18 cellular contexts compared by ENCODE assay signal in the genomic region with DNA sequence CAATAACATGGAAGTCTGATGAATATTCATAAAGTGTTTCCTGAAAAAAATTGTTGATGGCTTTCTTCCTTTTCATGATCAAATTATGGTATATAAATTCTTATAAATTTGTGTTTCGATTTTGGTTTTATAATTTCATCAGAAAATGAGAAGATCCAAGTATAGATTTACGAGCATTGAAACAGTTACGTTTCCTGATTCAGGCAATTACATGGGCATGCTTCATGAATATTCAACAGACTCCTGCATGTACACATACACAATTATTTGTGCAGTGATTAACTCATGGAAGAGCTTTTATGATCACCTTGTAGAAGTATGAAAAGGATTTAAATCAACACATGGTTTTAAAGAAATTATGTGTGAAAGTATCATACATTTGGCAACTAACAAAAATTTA.
DNase-seq lines count a peak whose midpoint lies in the region; ATAC-seq, FAIRE-seq and TF ChIP-seq lines count a peak whose summit lies in the region.
"Had no signal": no experiment of that assay in that cellular context is flagged by ENCODE, and none has a peak within 500 bp of the region (broad histone marks: within the 10 kb centered on the region; RNA-seq: fewer than 3 reads in every experiment).

No MANE protein-coding gene starts in this region.

- H3K9me2 ChIP-seq in OCI-LY7 (ENCODE audit: insufficient read depth, low read length), result no peaks in the 10 kb centered on the region

- WGBS in endodermal cell (ENCODE audit: insufficient coverage in 1 of 2, insufficient read length in 1 of 2), 2 experiments, result 95% methylated on average over 3 of the region's 3 CpGs; no CpG with 5 or more reads in 1 of the 2 experiments
- WGBS in psoas muscle, 3 donors, result 88 to 98% (median 94%) methylated on average over 3 of the region's 3 CpGs

- H3K4me3 Mint-ChIP-seq in endodermal cell (no peak overlapping the region), chondrocyte (ENCODE audit: unreplicated experiment) (no peak overlapping the region)
- H3K4me3 Mint-ChIP-seq: GM23338 had no signal

- H3K9me3 ChIP-seq in OCI-LY7 (ENCODE audit: low read length) (no peaks in the 10 kb centered on the region), endodermal cell (ENCODE audit: control insufficient read depth, low read length) (no peaks in the 10 kb centered on the region), psoas muscle (no peaks in the 10 kb centered on the region)
- H3K9me3 ChIP-seq: Peyer's patch had no signal

- BruUV-seq in OCI-LY7 (replicated peaks; lab: Mats Ljungman, UMichigan), result no TSS peak

- ATAC-seq in psoas muscle (no peak), left lobe of liver (no peak)
- ATAC-seq: Right ventricle myocardium inferior had no signal

- peak; percentile 47 for FAIRE-seq in A204.1 (lab: Jason Lieb, UNC)
- FAIRE-seq: GM12891 had no signal

- H3K79me2 ChIP-seq in OCI-LY7 (ENCODE audit: insufficient read depth, low read depth, low read length), result no peaks in the 10 kb centered on the region

- H3K36me3 Mint-ChIP-seq in endodermal cell (ENCODE audit: low read depth), result peaks cover 9% of the 10 kb centered on the region
- H3K36me3 Mint-ChIP-seq in chondrocyte (ENCODE audit: low read depth), result peaks cover 9% of the 10 kb centered on the region

- H3K27me3 Mint-ChIP-seq in endodermal cell (ENCODE audit: insufficient read depth) (no peaks in the 10 kb centered on the region), chondrocyte (ENCODE audit: low read depth) (no peaks in the 10 kb centered on the region)

- H3K4me2 ChIP-seq in OCI-LY7 (ENCODE audit: low read length), result no peak overlapping the region
- H3K4me2 ChIP-seq: GM23338 had no signal

- POLR2A ChIA-PET in OCI-LY7 (lab: Charles Lee), result no interaction called here

- peak overlapping the region; percentile 22; the same call in 1 of the 2 replicates for H2AFZ ChIP-seq in OCI-LY7 (ENCODE audit: low read length)
- H2AFZ ChIP-seq: GM23338 had no signal

- H3K4me3 ChIP-seq in OCI-LY7 (ENCODE audit: low read depth, low read length, poor library complexity, severe bottlenecking), result no peak overlapping the region
- H3K4me3 ChIP-seq in endodermal cell (ENCODE audit: low read length), result no peak overlapping the region
- H3K4me3 ChIP-seq in psoas muscle, result no peak overlapping the region
- H3K4me3 ChIP-seq: GM23338, Peyer's patch had no signal

- H3K9ac ChIP-seq in endodermal cell (ENCODE audit: extremely low read depth, low read length, poor library complexity, severe bottlenecking), result no peak overlapping the region

- TF ChIP-seq CTCF in OCI-LY7 (conservative IDR thresholded peaks at IDR 0.05; ENCODE audit: low read length), result no peak
- TF ChIP-seq CTCF in endodermal cell (conservative IDR thresholded peaks at IDR 0.05), result no peak
- TF ChIP-seq CTCF in psoas muscle (IDR thresholded peaks at IDR 0.05), result no peak
- no peak for TF ChIP-seq CTCF in chondrocyte (IDR thresholded peaks at IDR 0.05)

- H3K36me3 ChIP-seq in OCI-LY7 (ENCODE audit: insufficient read depth, low read length) (no peaks in the 10 kb centered on the region), endodermal cell (ENCODE audit: control insufficient read depth, insufficient read depth, low read length) (peaks cover 18% of the 10 kb centered on the region), psoas muscle (ENCODE audit: insufficient read depth in 1 of 2, low read depth in 1 of 2) (peaks cover 0 to 35% of the 10 kb centered on the region in 2 donors)
- H3K36me3 ChIP-seq: Peyer's patch had no signal

- intact Hi-C loops in OCI-LY7 (cut with micrococcal nuclease; ENCODE audit: unreplicated experiment) (no loop called here), psoas muscle (cut with DNase I) (loop anchor here in 1 of 2 donors (10.0 kb wide), 1 partner anchor 1172 kb away; a partner anchor contains a TSS)

- H4K20me1 ChIP-seq in OCI-LY7 (ENCODE audit: insufficient read depth, low read length), result no peaks in the 10 kb centered on the region

- DNase-seq in OCI-LY7 (ENCODE audit: low spot score), result no peak
- no peak for DNase-seq in endodermal cell
- no peak for DNase-seq in psoas muscle
- DNase-seq in chondrocyte (ENCODE audit: low spot score), result no peak
- no peak for DNase-seq in left lobe of liver (ENCODE audit: low spot score)
- no peak for DNase-seq in NCI-H524 treated with DMSO at 0.1 percent for 48 hours (lab: John Stamatoyannopoulos, UW)
- no peak for DNase-seq in 8988T
- DNase-seq: GF-D8, NCI-H1417, NCI-H187 treated with DMSO at 0.1 percent for 48 hours, NCI-H2171 treated with DMSO at 0.1 percent for 48 hours, NCI-H446 treated with DMSO at 0.1 percent for 48 hours, Peyer's patch had no signal

- H3K4me1 Mint-ChIP-seq in endodermal cell, result peaks cover 12% of the 10 kb centered on the region
- H3K4me1 Mint-ChIP-seq in chondrocyte (ENCODE audit: low read depth), result peaks cover 51% of the 10 kb centered on the region

- no peaks in the 10 kb centered on the region for H3K9me3 Mint-ChIP-seq in endodermal cell
- no peaks in the 10 kb centered on the region for H3K9me3 Mint-ChIP-seq in chondrocyte (ENCODE audit: low read depth)
- H3K9me3 Mint-ChIP-seq: GM23338 had no signal

- H3K27me3 ChIP-seq in endodermal cell (ENCODE audit: control insufficient read depth, insufficient read depth, low read length, poor library complexity, severe bottlenecking) (no peaks in the 10 kb centered on the region), psoas muscle (ENCODE audit: insufficient read depth in 3 of 3, low read length in 2 of 3) (no peaks in the 10 kb centered on the region)
- H3K27me3 ChIP-seq: Peyer's patch had no signal

- CTCF ChIA-PET in OCI-LY7 (lab: Charles Lee; ENCODE audit: unreplicated experiment), result no interaction called here

- H3K27ac Mint-ChIP-seq in endodermal cell (peak overlapping the region; percentile 54), chondrocyte (ENCODE audit: unreplicated experiment) (no peak overlapping the region)

- H3K27ac ChIP-seq in OCI-LY7 (ENCODE audit: low read depth, low read length, poor library complexity, severe bottlenecking), result no peak overlapping the region
- H3K27ac ChIP-seq in endodermal cell (ENCODE audit: low read depth, low read length), result no peak overlapping the region
- peak overlapping the region; percentile 42 for H3K27ac ChIP-seq in psoas muscle
- H3K27ac ChIP-seq: C4-2B, Peyer's patch had no signal

- no peaks in the 10 kb centered on the region for H3K4me1 ChIP-seq in OCI-LY7 (ENCODE audit: insufficient read depth, low read length, poor library complexity, severe bottlenecking)
- H3K4me1 ChIP-seq in endodermal cell (ENCODE audit: control insufficient read depth, insufficient read depth, low read length), result peaks cover 3% of the 10 kb centered on the region
- peaks cover 49% of the 10 kb centered on the region for H3K4me1 ChIP-seq in psoas muscle
- H3K4me1 ChIP-seq: Peyer's patch had no signal
